In genomic region chr7:33845991-33846509, GRCh38 we compare ENCODE assay signal across 1 cellular context.
A peak's percentile ranks its signal among the peaks of the same experiment; 100 is the strongest.
TF ChIP-seq lines count a peak whose summit lies in the region.

No MANE protein-coding gene starts in this region.

TF ChIP-seq in SK-N-SH, 30 proteins besides CTCF, POLR2A, EP300 and RAD21 (continued from another document):
- TF ChIP-seq MXI1 (IDR thresholded peaks at IDR 0.05; ENCODE audit: low read depth, low read length) (no peak), IRF3 (IDR thresholded peaks at IDR 0.05; ENCODE audit: low read depth, low read length) (no peak), YY1 (IDR thresholded peaks at IDR 0.05; ENCODE audit: low read depth) (peak; percentile 72; the same call in 1 of the 2 replicates), FOXM1 (IDR thresholded peaks at IDR 0.05; ENCODE audit: low read depth) (no peak), PBX3 (IDR thresholded peaks at IDR 0.05) (peak; percentile 86), USF2 (IDR thresholded peaks at IDR 0.05; ENCODE audit: borderline replicate concordance, low read depth, low read length) (no peak), SMC3 (IDR thresholded peaks at IDR 0.05; ENCODE audit: low read depth, low read length) (no peak), FOSL2 (IDR thresholded peaks at IDR 0.05; ENCODE audit: borderline replicate concordance, low read depth) (peak; percentile 70; the same call in 1 of the 2 replicates), JUND (IDR thresholded peaks at IDR 0.05) (peak; percentile 82), TAF1 (IDR thresholded peaks at IDR 0.05; ENCODE audit: borderline replicate concordance, low read depth, low read length) (no peak), TEAD4 (IDR thresholded peaks at IDR 0.05; ENCODE audit: borderline replicate concordance, insufficient read depth) (peak; percentile 50; the same call in 1 of the 2 replicates), SIN3A (IDR thresholded peaks at IDR 0.05; ENCODE audit: borderline replicate concordance, low read depth, low read length) (no peak)
TF ChIP-seq in SK-N-SH: peak in this region for 10.
